In genomic region chr20:8631271-8631670, GRCh38 we compare ENCODE assay signal across 30 cellular contexts.
"Had no signal": no experiment of that assay in that cellular context is flagged by ENCODE, and none has a peak within 500 bp of the region (broad histone marks: within the 10 kb centered on the region; RNA-seq: fewer than 3 reads in every experiment).

No MANE protein-coding gene starts in this region.

- H3K9ac ChIP-seq: parathyroid adenoma had no signal

- H2AFZ ChIP-seq: hepatocyte, parathyroid adenoma had no signal

- H3K4me1 ChIP-seq: testis had no signal

- H3K36me3 ChIP-seq: gastrocnemius medialis, heart left ventricle, stomach, tibial artery had no signal

- H3K4me3 Mint-ChIP-seq: memory B cell; mesothelial cell of epicardium; naive B cell; natural killer cell treated with Interleukin-12 subunit alpha and Interleukin-12 subunit beta and Interleukin-15 and Interleukin-18, amount 100 ng/mL, for 72 hours; neural crest cell; stimulated activated effector memory CD8-positive, alpha-beta T cell treated with anti-CD3 and anti-CD28 coated beads, Interleukin-12 subunit alpha, Interleukin-12 subunit beta, amount 100 ng/mL, for 72 hours; type B pancreatic cell had no signal

- FAIRE-seq: endothelial cell of umbilical vein, kidney had no signal

- H3K4me1 Mint-ChIP-seq: memory B cell, mesothelial cell of epicardium, naive B cell, neural crest cell had no signal

- H3K4me2 ChIP-seq: hepatocyte had no signal

- H3K79me2 ChIP-seq: hepatocyte, parathyroid adenoma had no signal

- H3K9me3 ChIP-seq: esophagus muscularis mucosa, gastrocnemius medialis, heart left ventricle, mucosa of descending colon, sigmoid colon, stomach, testis, tibial artery had no signal

- H3K9me3 Mint-ChIP-seq: memory B cell; mesothelial cell of epicardium; natural killer cell treated with Interleukin-12 subunit alpha and Interleukin-12 subunit beta and Interleukin-15 and Interleukin-18, amount 100 ng/mL, for 72 hours; neural crest cell; stimulated activated effector memory CD8-positive, alpha-beta T cell treated with anti-CD3 and anti-CD28 coated beads, Interleukin-12 subunit alpha, Interleukin-12 subunit beta, amount 100 ng/mL, for 72 hours; type B pancreatic cell had no signal

- H3K27me3 Mint-ChIP-seq: naive B cell; natural killer cell treated with Interleukin-12 subunit alpha and Interleukin-12 subunit beta and Interleukin-15 and Interleukin-18, amount 100 ng/mL, for 72 hours; progenitor cell of endocrine pancreas; type B pancreatic cell had no signal

- H3K27me3 ChIP-seq: esophagus muscularis mucosa, gastrocnemius medialis, heart left ventricle, hepatocyte, sigmoid colon, stomach, testis, tibial artery had no signal

- H3K4me3 ChIP-seq: coronary artery, esophagus muscularis mucosa, gastrocnemius medialis, heart left ventricle, hepatocyte, lung, mucosa of descending colon, sigmoid colon, stomach, testis, tibial artery had no signal

- H3K27ac Mint-ChIP-seq: memory B cell; mesothelial cell of epicardium; naive B cell; natural killer cell treated with Interleukin-12 subunit alpha and Interleukin-12 subunit beta and Interleukin-15 and Interleukin-18, amount 100 ng/mL, for 72 hours; progenitor cell of endocrine pancreas; stimulated activated effector memory CD8-positive, alpha-beta T cell treated with anti-CD3 and anti-CD28 coated beads, Interleukin-12 subunit alpha, Interleukin-12 subunit beta, amount 100 ng/mL, for 72 hours; type B pancreatic cell had no signal

- H3K27ac ChIP-seq: coronary artery, esophagus muscularis mucosa, gastrocnemius medialis, hepatocyte, parathyroid adenoma, sigmoid colon, stomach, testis, tibial artery had no signal

- H3K36me3 Mint-ChIP-seq: memory B cell, naive B cell, type B pancreatic cell had no signal

- DNase-seq: dermis blood vessel endothelial cell; effector memory CD4-positive, alpha-beta T cell; foreskin fibroblast; gastrocnemius medialis; heart left ventricle; kidney; mucosa of descending colon; naive B cell; right cardiac atrium; sigmoid colon; stimulated activated CD4-positive, alpha-beta T cell treated with anti-CD3 and anti-CD28 coated beads, Interleukin-2, amount 100 ng/mL, for 24 hours; stimulated activated CD4-positive, alpha-beta T cell treated with anti-CD3 and anti-CD28 coated beads, Interleukin-4, amount 100 ng/mL, for 24 hours; stimulated activated naive CD4-positive, alpha-beta T cell treated with Interleukin-2 at 50 U/mL for 16 hours; stomach; substantia nigra; testis; tibial artery had no signal
